11 cellular contexts compared by ENCODE assay signal in the genomic region with DNA sequence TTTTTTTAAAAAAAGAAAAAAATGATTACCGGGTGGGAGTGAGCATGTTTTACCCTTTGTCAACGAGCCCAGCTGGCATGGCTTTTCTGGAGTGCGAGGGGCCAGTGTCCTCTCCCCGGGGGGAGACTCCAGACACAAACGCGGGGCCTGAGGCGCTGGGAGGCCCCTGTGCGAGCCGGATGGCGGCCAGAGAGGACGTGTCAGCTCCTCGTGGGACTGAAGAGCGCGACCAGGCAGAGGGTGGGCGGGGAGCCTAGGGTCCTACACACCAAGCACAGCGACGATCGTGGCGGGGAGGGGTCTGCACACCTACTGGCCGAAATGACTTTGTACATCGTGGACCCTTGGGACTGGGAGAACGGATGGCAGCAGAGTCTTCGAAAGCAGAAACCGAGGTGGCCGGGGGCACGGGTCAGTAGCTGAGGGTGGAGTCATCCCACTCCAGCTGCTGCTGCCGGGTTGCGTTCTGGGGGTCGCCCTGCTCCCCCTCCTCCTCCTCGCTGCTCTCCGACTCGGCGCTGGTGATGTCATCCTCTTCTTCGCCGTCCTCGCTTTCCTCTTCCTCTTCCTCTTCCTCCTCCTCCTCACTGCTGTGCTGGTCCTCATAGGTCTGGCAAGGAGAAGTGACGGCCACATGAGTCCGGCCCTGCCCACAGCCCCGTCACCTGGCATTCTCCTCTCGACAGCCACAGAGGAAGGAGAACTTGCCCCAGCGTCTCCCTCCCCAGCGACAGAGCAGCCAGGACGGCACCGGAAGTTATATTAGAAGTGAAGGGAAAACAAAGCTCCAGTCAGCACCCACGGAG.
DNase-seq lines count a peak whose midpoint lies in the region; ATAC-seq and TF ChIP-seq lines count a peak whose summit lies in the region.
"Had no signal": no experiment of that assay in that cellular context is flagged by ENCODE, and none has a peak within 500 bp of the region (broad histone marks: within the 10 kb centered on the region; RNA-seq: fewer than 3 reads in every experiment).

No MANE protein-coding gene starts in this region.

- H3K4me3 ChIP-seq in right lobe of liver: no peak overlapping the region
- no peak overlapping the region for H3K4me3 ChIP-seq in aorta (ENCODE audit: low read length in 2 of 2)
- H3K4me3 ChIP-seq: neural progenitor cell had no signal

- no peak for TF ChIP-seq CTCF in right lobe of liver (IDR thresholded peaks at IDR 0.05)

- peak overlapping the region; percentile 91 for H3K27ac Mint-ChIP-seq in activated naive CD4-positive, alpha-beta T cell treated with anti-CD3 and anti-CD28 coated beads, Interleukin-2, amount 10 ng/mL, durations not matched to agents 7 days and 5 days
- peak overlapping the region; percentile 45 to 87 for H3K27ac Mint-ChIP-seq in activated naive CD4-positive, alpha-beta T cell treated with anti-CD3 and anti-CD28 coated beads, Interleukin-2, amount 50 U/mL, for 72 hours
- H3K27ac Mint-ChIP-seq: neural progenitor cell had no signal

- no peak for ATAC-seq in activated naive CD4-positive, alpha-beta T cell treated with anti-CD3 and anti-CD28 coated beads, Interleukin-2, amount 50 U/mL, for 72 hours
- ATAC-seq in right lobe of liver (peak; percentile 56 to 81 (median 65)), aorta (ENCODE audit: low FRiP score) (peak; percentile 37), HG03342 (IDR thresholded peaks at IDR 0.05; ENCODE audit: unreplicated experiment) (no peak)

- H3K4me1 ChIP-seq in right lobe of liver (no peaks in the 10 kb centered on the region), aorta (ENCODE audit: control insufficient read depth in 1 of 2, insufficient read depth in 2 of 2, low read length in 2 of 2) (no peaks in the 10 kb centered on the region)
- H3K4me1 ChIP-seq: neural progenitor cell had no signal

- H3K27me3 ChIP-seq in right lobe of liver (no peaks in the 10 kb centered on the region), aorta (ENCODE audit: control insufficient read depth in 1 of 2, insufficient read depth in 2 of 2, low read length in 1 of 2) (no peaks in the 10 kb centered on the region)
- H3K27me3 ChIP-seq: neural progenitor cell had no signal

- WGBS in right lobe of liver (ENCODE audit: insufficient coverage, low coverage, low lambda C conversion rate, missing lambda C conversion rate): 58% methylated on average over 24 of the region's 45 CpGs
- 87 to 89% methylated on average over 45 of the region's 45 CpGs for WGBS in aorta, 2 donors

- CTCF ChIA-PET in activated naive CD4-positive, alpha-beta T cell treated with anti-CD3 and anti-CD28 coated beads, Interleukin-2, amount 10 ng/mL, durations not matched to agents 7 days and 5 days (lab: Charles Lee): interaction anchor here (1.6 to 1.8 kb wide), 2 partner anchors 115 to 135 kb away, joined by 3 to 4 read pairs; no protein-coding TSS in a partner anchor

- H3K4me3 Mint-ChIP-seq in activated naive CD4-positive, alpha-beta T cell treated with anti-CD3 and anti-CD28 coated beads, Interleukin-2, amount 10 ng/mL, durations not matched to agents 7 days and 5 days: peak overlapping the region; percentile 29
- H3K4me3 Mint-ChIP-seq: neural progenitor cell had no signal

- H3K27me3 Mint-ChIP-seq in activated naive CD4-positive, alpha-beta T cell treated with anti-CD3 and anti-CD28 coated beads, Interleukin-2, amount 10 ng/mL, durations not matched to agents 7 days and 5 days: peaks cover 7% of the 10 kb centered on the region

- peaks cover 0 to 19% (median 5%) of the 10 kb centered on the region in 4 donors for H3K36me3 ChIP-seq in right lobe of liver
- H3K36me3 ChIP-seq in aorta (ENCODE audit: control insufficient read depth in 1 of 2, insufficient read depth in 2 of 2, low read length in 1 of 2): peaks cover 0 to 12% of the 10 kb centered on the region in 2 donors
- H3K36me3 ChIP-seq: neural progenitor cell had no signal

- peaks cover 74% of the 10 kb centered on the region for H3K4me1 Mint-ChIP-seq in activated naive CD4-positive, alpha-beta T cell treated with anti-CD3 and anti-CD28 coated beads, Interleukin-2, amount 10 ng/mL, durations not matched to agents 7 days and 5 days
- H3K4me1 Mint-ChIP-seq: neural progenitor cell had no signal

- no peak for TF ChIP-seq POLR2A in right lobe of liver (IDR thresholded peaks at IDR 0.05)

- H3K9me3 Mint-ChIP-seq in activated naive CD4-positive, alpha-beta T cell treated with anti-CD3 and anti-CD28 coated beads, Interleukin-2, amount 10 ng/mL, durations not matched to agents 7 days and 5 days: no peaks in the 10 kb centered on the region
- H3K9me3 Mint-ChIP-seq in activated naive CD4-positive, alpha-beta T cell treated with anti-CD3 and anti-CD28 coated beads, Interleukin-2, amount 50 U/mL, for 72 hours: no peaks in the 10 kb centered on the region

- intact Hi-C loops in right lobe of liver (cut with DNase I) (no loop called here), aorta (cut with DNase I) (no loop called here)

- H3K27ac ChIP-seq in right lobe of liver (no peak overlapping the region), aorta (ENCODE audit: low read depth in 1 of 2, low read length in 2 of 2) (no peak overlapping the region)

- H3K9me3 ChIP-seq in right lobe of liver: no peaks in the 10 kb centered on the region
- no peaks in the 10 kb centered on the region for H3K9me3 ChIP-seq in aorta (ENCODE audit: control insufficient read depth, low read length)

- DNase-seq in activated naive CD4-positive, alpha-beta T cell treated with anti-CD3 and anti-CD28 coated beads, Interleukin-2, amount 10 ng/mL, durations not matched to agents 7 days and 5 days: peak; percentile 24
- DNase-seq in activated naive CD4-positive, alpha-beta T cell treated with Interleukin-2 at 50 U/mL for 16 hours: no peak
- no peak for DNase-seq in activated naive CD4-positive, alpha-beta T cell treated with anti-CD3 and anti-CD28 coated beads, Interleukin-2, amount 50 U/mL, for 72 hours (ENCODE audit: low spot score in 2 of 2)
- peak in 2 of 3 donors; percentile 60 to 79 for DNase-seq in right lobe of liver
- peak in 1 of 2 donors; percentile 83 for DNase-seq in aorta
- DNase-seq in NCI-H510A treated with DMSO at 0.1 percent for 48 hours (lab: John Stamatoyannopoulos, UW): no peak
- no peak for DNase-seq in NCI-H510A (lab: John Stamatoyannopoulos, UW)
- DNase-seq: activated CD8-positive, alpha-beta memory T cell treated with anti-CD3 and anti-CD28 coated beads for 24 hours; NCI-H1048 had no signal

- peaks cover 81% of the 10 kb centered on the region for H3K36me3 Mint-ChIP-seq in activated naive CD4-positive, alpha-beta T cell treated with anti-CD3 and anti-CD28 coated beads, Interleukin-2, amount 10 ng/mL, durations not matched to agents 7 days and 5 days
- peaks cover 37 to 65% of the 10 kb centered on the region in 2 donors for H3K36me3 Mint-ChIP-seq in activated naive CD4-positive, alpha-beta T cell treated with anti-CD3 and anti-CD28 coated beads, Interleukin-2, amount 50 U/mL, for 72 hours

Comparison
In these comparisons a context has a peak if more than half of its experiments do, and no peak if none do; other contexts are left out.
1. DNase-seq: peak in activated naive CD4-positive, alpha-beta T cell treated with anti-CD3 and anti-CD28 coated beads, Interleukin-2, amount 10 ng/mL, durations not matched to agents 7 days and 5 days (single experiment) and right lobe of liver (2 of 3); none in activated naive CD4-positive, alpha-beta T cell treated with Interleukin-2 at 50 U/mL for 16 hours (single experiment), activated naive CD4-positive, alpha-beta T cell treated with anti-CD3 and anti-CD28 coated beads, Interleukin-2, amount 50 U/mL, for 72 hours (0 of 2), NCI-H510A treated with DMSO at 0.1 percent for 48 hours (single experiment) and NCI-H510A (single experiment).
2. ATAC-seq: peak in right lobe of liver (4 of 4) and aorta (single experiment); none in activated naive CD4-positive, alpha-beta T cell treated with anti-CD3 and anti-CD28 coated beads, Interleukin-2, amount 50 U/mL, for 72 hours (0 of 2) and HG03342 (single experiment).